ENCODE assay signal across 9 cellular contexts in the genomic region with DNA sequence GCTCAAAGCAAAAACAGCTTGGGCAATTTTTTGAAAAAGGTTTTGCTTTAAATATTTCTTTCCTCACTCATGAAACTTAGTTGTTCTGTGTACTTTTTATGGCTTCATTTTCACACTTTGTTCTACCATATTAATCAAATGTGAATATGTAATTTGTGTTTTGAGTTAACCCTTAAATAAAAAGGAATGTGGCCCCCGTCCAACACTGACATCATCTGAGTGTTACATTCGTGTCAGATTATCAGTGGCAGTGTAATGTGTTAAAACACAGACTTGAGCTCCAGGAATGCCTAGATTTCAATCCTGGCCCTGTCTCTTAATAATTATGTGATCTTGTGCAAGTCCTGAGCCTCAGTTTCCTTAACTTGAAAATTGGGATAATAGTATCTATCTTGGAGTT.
"Had no signal": no experiment of that assay in that cellular context is flagged by ENCODE, and none has a peak within 500 bp of the region (broad histone marks: within the 10 kb centered on the region; RNA-seq: fewer than 3 reads in every experiment).

No MANE protein-coding gene starts in this region.

- H3K9me3 ChIP-seq: psoas muscle, right lobe of liver had no signal

- H2AFZ ChIP-seq: hepatocyte had no signal

- H3K27ac ChIP-seq: hepatocyte, psoas muscle, right lobe of liver had no signal

- H3K36me3 ChIP-seq: right lobe of liver had no signal

- DNase-seq: activated effector memory CD4-positive, alpha-beta T cell treated with Interleukin-2 at 50 U/mL for 16 hours; anterior cingulate cortex; naive B cell; nucleus accumbens; psoas muscle; right lobe of liver; SW 1271; trophoblast cell had no signal

- H3K27me3 ChIP-seq: hepatocyte, right lobe of liver had no signal

- H3K4me2 ChIP-seq: hepatocyte had no signal

- ATAC-seq: psoas muscle, right lobe of liver had no signal

- H3K4me3 ChIP-seq: hepatocyte, psoas muscle, right lobe of liver had no signal
